Comparison of ENCODE assay signal across 16 cellular contexts in the genomic region with DNA sequence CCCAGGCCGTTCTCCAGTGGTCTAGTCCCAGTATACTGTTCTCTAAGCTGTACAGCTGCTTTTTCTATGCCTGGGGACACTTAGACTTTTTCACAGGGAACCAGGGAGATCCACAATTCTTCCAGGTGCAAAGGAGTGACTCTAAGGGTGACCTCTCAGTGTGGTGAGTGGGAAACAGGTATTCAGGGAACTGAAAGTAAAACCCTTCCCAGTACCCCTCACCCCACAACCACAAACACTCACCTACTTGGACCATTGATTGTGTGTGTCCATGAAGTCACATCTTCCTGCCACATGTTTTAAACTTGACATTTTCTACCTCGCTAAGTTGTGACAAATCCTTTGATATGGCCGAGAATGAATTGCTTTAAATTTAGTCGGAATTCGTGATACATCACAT.
DNase-seq lines count a peak whose midpoint lies in the region; ATAC-seq lines count a peak whose summit lies in the region.
"Had no signal": no experiment of that assay in that cellular context is flagged by ENCODE, and none has a peak within 500 bp of the region (broad histone marks: within the 10 kb centered on the region; RNA-seq: fewer than 3 reads in every experiment).

No MANE protein-coding gene starts in this region.

- no peaks in the 10 kb centered on the region for H3K27me3 Mint-ChIP-seq in T-helper 1 cell treated with Interleukin-12 subunit alpha and Interleukin-12 subunit beta and Interleukin-4 antibody, amounts not matched to agents 30 μg/mL and 1 μg/mL, for 36 hours (ENCODE audit: low read depth)
- no peaks in the 10 kb centered on the region for H3K27me3 Mint-ChIP-seq in activated naive CD8-positive, alpha-beta T cell treated with anti-CD3 and anti-CD28 coated beads, Interleukin-2, amount 50 U/mL, for 24 hours
- H3K27me3 Mint-ChIP-seq in activated naive CD8-positive, alpha-beta T cell treated with anti-CD3 and anti-CD28 coated beads for 36 hours = peaks cover 8% of the 10 kb centered on the region
- no peaks in the 10 kb centered on the region for H3K27me3 Mint-ChIP-seq in activated CD4-positive, alpha-beta memory T cell treated with anti-CD3 and anti-CD28 coated beads for 36 hours

- H3K9me3 Mint-ChIP-seq in T-helper 1 cell treated with Interleukin-12 subunit alpha and Interleukin-12 subunit beta and Interleukin-4 antibody, amounts not matched to agents 30 μg/mL and 1 μg/mL, for 36 hours = peaks cover 3% of the 10 kb centered on the region
- no peaks in the 10 kb centered on the region for H3K9me3 Mint-ChIP-seq in activated naive CD8-positive, alpha-beta T cell treated with anti-CD3 and anti-CD28 coated beads, Interleukin-2, amount 50 U/mL, for 24 hours
- H3K9me3 Mint-ChIP-seq in activated naive CD8-positive, alpha-beta T cell treated with anti-CD3 and anti-CD28 coated beads for 36 hours = no peaks in the 10 kb centered on the region
- peaks cover 2% of the 10 kb centered on the region for H3K9me3 Mint-ChIP-seq in activated CD4-positive, alpha-beta memory T cell treated with anti-CD3 and anti-CD28 coated beads for 36 hours
- H3K9me3 Mint-ChIP-seq in stimulated activated effector memory CD8-positive, alpha-beta T cell treated with anti-CD3 and anti-CD28 coated beads, Interleukin-12 subunit alpha, Interleukin-12 subunit beta, amount 100 ng/mL, for 72 hours = no peaks in the 10 kb centered on the region

- POLR2A ChIA-PET in activated CD4-positive, alpha-beta memory T cell treated with anti-CD3 and anti-CD28 coated beads for 36 hours (lab: Charles Lee) = interaction anchor here (0.9 to 4.4 kb wide), 7 partner anchors 10 to 260 kb away, joined by 3 to 51 read pairs (median 6); no protein-coding TSS in a partner anchor

- ATAC-seq in activated naive CD8-positive, alpha-beta T cell treated with anti-CD3 and anti-CD28 coated beads, Interleukin-2, amount 50 U/mL, for 24 hours = no peak
- ATAC-seq in stimulated activated effector memory CD8-positive, alpha-beta T cell treated with anti-CD3 and anti-CD28 coated beads, Interleukin-12 subunit alpha, Interleukin-12 subunit beta, amount 100 ng/mL, for 72 hours = no peak
- ATAC-seq in HG03457 (IDR thresholded peaks at IDR 0.05; ENCODE audit: unreplicated experiment) = no peak
- no peak for ATAC-seq in HG02870 (IDR thresholded peaks at IDR 0.05; ENCODE audit: unreplicated experiment)

- H3K4me3 Mint-ChIP-seq in T-helper 1 cell treated with Interleukin-12 subunit alpha and Interleukin-12 subunit beta and Interleukin-4 antibody, amounts not matched to agents 30 μg/mL and 1 μg/mL, for 36 hours = peak overlapping the region; percentile 74
- peak overlapping the region; percentile 77 for H3K4me3 Mint-ChIP-seq in activated naive CD8-positive, alpha-beta T cell treated with anti-CD3 and anti-CD28 coated beads, Interleukin-2, amount 50 U/mL, for 24 hours
- no peak overlapping the region for H3K4me3 Mint-ChIP-seq in activated naive CD8-positive, alpha-beta T cell treated with anti-CD3 and anti-CD28 coated beads for 36 hours
- H3K4me3 Mint-ChIP-seq in activated CD4-positive, alpha-beta memory T cell treated with anti-CD3 and anti-CD28 coated beads for 36 hours = peak overlapping the region; percentile 75
- peak overlapping the region; percentile 73 for H3K4me3 Mint-ChIP-seq in stimulated activated effector memory CD8-positive, alpha-beta T cell treated with anti-CD3 and anti-CD28 coated beads, Interleukin-12 subunit alpha, Interleukin-12 subunit beta, amount 100 ng/mL, for 72 hours

- peaks cover 4% of the 10 kb centered on the region for H3K36me3 Mint-ChIP-seq in T-helper 1 cell treated with Interleukin-12 subunit alpha and Interleukin-12 subunit beta and Interleukin-4 antibody, amounts not matched to agents 30 μg/mL and 1 μg/mL, for 36 hours (ENCODE audit: low read depth)
- H3K36me3 Mint-ChIP-seq in activated naive CD8-positive, alpha-beta T cell treated with anti-CD3 and anti-CD28 coated beads, Interleukin-2, amount 50 U/mL, for 24 hours (ENCODE audit: low read depth) = peaks cover 7% of the 10 kb centered on the region
- H3K36me3 Mint-ChIP-seq in activated naive CD8-positive, alpha-beta T cell treated with anti-CD3 and anti-CD28 coated beads for 36 hours = peaks cover 7% of the 10 kb centered on the region
- H3K36me3 Mint-ChIP-seq in activated CD4-positive, alpha-beta memory T cell treated with anti-CD3 and anti-CD28 coated beads for 36 hours = peaks cover 12% of the 10 kb centered on the region
- H3K36me3 Mint-ChIP-seq in stimulated activated effector memory CD8-positive, alpha-beta T cell treated with anti-CD3 and anti-CD28 coated beads, Interleukin-12 subunit alpha, Interleukin-12 subunit beta, amount 100 ng/mL, for 72 hours = peaks cover 19% of the 10 kb centered on the region

- peak overlapping the region; percentile 50 for H3K27ac Mint-ChIP-seq in T-helper 1 cell treated with Interleukin-12 subunit alpha and Interleukin-12 subunit beta and Interleukin-4 antibody, amounts not matched to agents 30 μg/mL and 1 μg/mL, for 36 hours
- H3K27ac Mint-ChIP-seq in activated naive CD8-positive, alpha-beta T cell treated with anti-CD3 and anti-CD28 coated beads, Interleukin-2, amount 50 U/mL, for 24 hours = peak overlapping the region; percentile 83
- H3K27ac Mint-ChIP-seq in activated naive CD8-positive, alpha-beta T cell treated with anti-CD3 and anti-CD28 coated beads for 36 hours = no peak overlapping the region
- peak overlapping the region; percentile 95 for H3K27ac Mint-ChIP-seq in activated CD4-positive, alpha-beta memory T cell treated with anti-CD3 and anti-CD28 coated beads for 36 hours
- H3K27ac Mint-ChIP-seq in stimulated activated effector memory CD8-positive, alpha-beta T cell treated with anti-CD3 and anti-CD28 coated beads, Interleukin-12 subunit alpha, Interleukin-12 subunit beta, amount 100 ng/mL, for 72 hours = peak overlapping the region; percentile 94

- no peak for DNase-seq in T-helper 1 cell
- DNase-seq in activated naive CD8-positive, alpha-beta T cell treated with anti-CD3 and anti-CD28 coated beads, Interleukin-2, amount 50 U/mL, for 24 hours = no peak
- no peak for DNase-seq in activated naive CD8-positive, alpha-beta T cell treated with anti-CD3 and anti-CD28 coated beads for 36 hours
- no peak for DNase-seq in activated CD4-positive, alpha-beta memory T cell treated with anti-CD3 and anti-CD28 coated beads for 36 hours
- DNase-seq in stimulated activated effector memory CD8-positive, alpha-beta T cell treated with anti-CD3 and anti-CD28 coated beads, Interleukin-12 subunit alpha, Interleukin-12 subunit beta, amount 100 ng/mL, for 72 hours (ENCODE audit: low spot score in 2 of 2) = no peak
- DNase-seq: 8988T, COR-L47, DMS153, EL, HCEC 1CT, NCI-H1436 treated with DMSO at 0.1 percent for 48 hours, NCI-H2081, NCI-H510A treated with DMSO at 0.1 percent for 48 hours had no signal

- CTCF ChIA-PET in activated CD4-positive, alpha-beta memory T cell treated with anti-CD3 and anti-CD28 coated beads for 36 hours (lab: Charles Lee) = interaction anchor here (1.7 to 2.7 kb wide), 2 partner anchors 90 to 454 kb away, joined by 4 to 15 read pairs; a partner anchor contains a TSS

- H3K4me1 Mint-ChIP-seq in T-helper 1 cell treated with Interleukin-12 subunit alpha and Interleukin-12 subunit beta and Interleukin-4 antibody, amounts not matched to agents 30 μg/mL and 1 μg/mL, for 36 hours (ENCODE audit: low read depth) = peaks cover 57% of the 10 kb centered on the region
- H3K4me1 Mint-ChIP-seq in activated naive CD8-positive, alpha-beta T cell treated with anti-CD3 and anti-CD28 coated beads, Interleukin-2, amount 50 U/mL, for 24 hours = peaks cover 64% of the 10 kb centered on the region
- peaks cover 29% of the 10 kb centered on the region for H3K4me1 Mint-ChIP-seq in activated naive CD8-positive, alpha-beta T cell treated with anti-CD3 and anti-CD28 coated beads for 36 hours
- peaks cover 64% of the 10 kb centered on the region for H3K4me1 Mint-ChIP-seq in activated CD4-positive, alpha-beta memory T cell treated with anti-CD3 and anti-CD28 coated beads for 36 hours (ENCODE audit: low read depth)
- peaks cover 59% of the 10 kb centered on the region for H3K4me1 Mint-ChIP-seq in stimulated activated effector memory CD8-positive, alpha-beta T cell treated with anti-CD3 and anti-CD28 coated beads, Interleukin-12 subunit alpha, Interleukin-12 subunit beta, amount 100 ng/mL, for 72 hours

- intact Hi-C loops in activated CD4-positive, alpha-beta memory T cell treated with anti-CD3 and anti-CD28 coated beads for 36 hours (cut with micrococcal nuclease) = loop anchor here (5.0 kb wide), 3 partner anchors 180 to 345 kb away; no protein-coding TSS in a partner anchor
